Comparison of ENCODE assay signal across 9 cellular contexts in genomic region chr9:124126571-124127289, GRCh38.
A peak's percentile ranks its signal among the peaks of the same experiment; 100 is the strongest.
DNase-seq lines count a peak whose midpoint lies in the region; ATAC-seq, FAIRE-seq and TF ChIP-seq lines count a peak whose summit lies in the region.
"Had no signal": no experiment of that assay in that cellular context is flagged by ENCODE, and none has a peak within 500 bp of the region (broad histone marks: within the 10 kb centered on the region; RNA-seq: fewer than 3 reads in every experiment).

No MANE protein-coding gene starts in this region.

- no peak for FAIRE-seq in pancreas (lab: Jason Lieb, UNC)

- no peak overlapping the region for H3K27ac Mint-ChIP-seq in activated T-helper 2 cell treated with anti-CD3 and anti-CD28 coated beads, Interferon-gamma antibody, Interleukin-2, Interleukin-4, amounts not matched to agents 10 μg/mL and 5 μg/mL and 100 μg/mL, durations not matched to agents 14 hours and 24 hours and 36 hours
- H3K27ac Mint-ChIP-seq: dendritic cell treated with granulocyte-macrophage colony-stimulating factor and Interleukin-4, amounts not matched to agents 40 ng/mL and 50 ng/mL, for 4 days had no signal

- H3K27me3 Mint-ChIP-seq in activated T-helper 2 cell treated with anti-CD3 and anti-CD28 coated beads, Interferon-gamma antibody, Interleukin-2, Interleukin-4, amounts not matched to agents 10 μg/mL and 5 μg/mL and 100 μg/mL, durations not matched to agents 14 hours and 24 hours and 36 hours (ENCODE audit: low read depth): peaks cover 4% of the 10 kb centered on the region

- no peak for TF ChIP-seq POLR2A in transverse colon (IDR thresholded peaks at IDR 0.05)

- H3K36me3 ChIP-seq in RWPE2 (ENCODE audit: low read depth) (no peaks in the 10 kb centered on the region), pancreas (no peaks in the 10 kb centered on the region), transverse colon (no peaks in the 10 kb centered on the region)

- no peak for TF ChIP-seq EP300 in transverse colon (IDR thresholded peaks at IDR 0.05; ENCODE audit: low read depth)

- no peak overlapping the region for H3K4me3 Mint-ChIP-seq in activated T-helper 2 cell treated with anti-CD3 and anti-CD28 coated beads, Interferon-gamma antibody, Interleukin-2, Interleukin-4, amounts not matched to agents 10 μg/mL and 5 μg/mL and 100 μg/mL, durations not matched to agents 14 hours and 24 hours and 36 hours (ENCODE audit: low read depth)
- H3K4me3 Mint-ChIP-seq: dendritic cell treated with granulocyte-macrophage colony-stimulating factor and Interleukin-4, amounts not matched to agents 40 ng/mL and 50 ng/mL, for 4 days had no signal

- no peaks in the 10 kb centered on the region for H3K9me3 Mint-ChIP-seq in activated T-helper 2 cell treated with anti-CD3 and anti-CD28 coated beads, Interferon-gamma antibody, Interleukin-2, Interleukin-4, amounts not matched to agents 10 μg/mL and 5 μg/mL and 100 μg/mL, durations not matched to agents 14 hours and 24 hours and 36 hours
- H3K9me3 Mint-ChIP-seq: dendritic cell treated with granulocyte-macrophage colony-stimulating factor and Interleukin-4, amounts not matched to agents 40 ng/mL and 50 ng/mL, for 4 days had no signal

- H3K27me3 ChIP-seq in RWPE2 (ENCODE audit: insufficient read depth, poor library complexity, severe bottlenecking) (no peaks in the 10 kb centered on the region), pancreas (no peaks in the 10 kb centered on the region), transverse colon (no peaks in the 10 kb centered on the region)

- H3K27ac ChIP-seq in RWPE2 (ENCODE audit: poor library complexity, severe bottlenecking): no peak overlapping the region
- no peak overlapping the region for H3K27ac ChIP-seq in pancreas
- H3K27ac ChIP-seq in transverse colon: no peak overlapping the region

- peaks cover 8% of the 10 kb centered on the region for H3K4me1 Mint-ChIP-seq in activated T-helper 2 cell treated with anti-CD3 and anti-CD28 coated beads, Interferon-gamma antibody, Interleukin-2, Interleukin-4, amounts not matched to agents 10 μg/mL and 5 μg/mL and 100 μg/mL, durations not matched to agents 14 hours and 24 hours and 36 hours (ENCODE audit: low read depth)

- 27 to 31% methylated on average over 16 to 17 of the region's 17 CpGs for WGBS in pancreas, 2 donors
- 23 to 64% methylated on average over 3 to 17 of the region's 17 CpGs for WGBS in transverse colon (ENCODE audit: low coverage in 1 of 2), 2 donors

- H3K4me3 ChIP-seq in RWPE2 (ENCODE audit: severe bottlenecking) (no peak overlapping the region), pancreas (no peak overlapping the region), transverse colon (no peak overlapping the region)

- ATAC-seq in RWPE2 (ENCODE audit: low read depth) (peak; percentile 60), pancreas (peak; percentile 79 to 96 (median 86)), HG03097 (IDR thresholded peaks at IDR 0.05; ENCODE audit: low FRiP score, unreplicated experiment) (no peak)

- no peaks in the 10 kb centered on the region for H3K36me3 Mint-ChIP-seq in activated T-helper 2 cell treated with anti-CD3 and anti-CD28 coated beads, Interferon-gamma antibody, Interleukin-2, Interleukin-4, amounts not matched to agents 10 μg/mL and 5 μg/mL and 100 μg/mL, durations not matched to agents 14 hours and 24 hours and 36 hours (ENCODE audit: low read depth)

- TF ChIP-seq CTCF in RWPE2 (IDR thresholded peaks at IDR 0.05; ENCODE audit: poor library complexity, severe bottlenecking): peak; percentile 90
- peak; percentile 97 to 99 (median 99) for TF ChIP-seq CTCF in pancreas (IDR thresholded peaks at IDR 0.05)
- peak; percentile 96 to 99 (median 98) for TF ChIP-seq CTCF in transverse colon (IDR thresholded peaks at IDR 0.05)

- DNase-seq in Daoy (ENCODE audit: low read depth): peak; percentile 82
- peak; percentile 82 for DNase-seq in KBM-7
- DNase-seq in RWPE2 (ENCODE audit: low spot score): no peak
- DNase-seq in activated T-helper 2 cell treated with anti-CD3 and anti-CD28 coated beads, Interferon-gamma antibody, Interleukin-2, Interleukin-4, amounts not matched to agents 10 μg/mL and 5 μg/mL and 100 μg/mL, durations not matched to agents 14 hours and 24 hours and 36 hours (ENCODE audit: low spot score): peak; percentile 67
- peak; percentile 32 for DNase-seq in foreskin melanocyte
- peak; percentile 56 to 92 (median 80) for DNase-seq in pancreas
- peak; percentile 80 for DNase-seq in transverse colon

- intact Hi-C loops in activated T-helper 2 cell treated with anti-CD3 and anti-CD28 coated beads, Interferon-gamma antibody, Interleukin-2, Interleukin-4, amounts not matched to agents 10 μg/mL and 5 μg/mL and 100 μg/mL, durations not matched to agents 14 hours and 24 hours and 36 hours (cut with micrococcal nuclease): loop anchor here (1.0 to 5.0 kb wide), 5 partner anchors 76 to 268 kb away; no protein-coding TSS in a partner anchor
- intact Hi-C loops in pancreas (cut with DNase I) (loop anchor here in 2 of 3 donors (5.0 to 10.0 kb wide), 2 partner anchors 196 to 258 kb away; no protein-coding TSS in a partner anchor), transverse colon (cut with DNase I; ENCODE audit: low total_unique reads) (no loop called here)

- H3K4me1 ChIP-seq in RWPE2 (ENCODE audit: insufficient read depth, poor library complexity, severe bottlenecking): no peaks in the 10 kb centered on the region
- H3K4me1 ChIP-seq in pancreas: no peaks in the 10 kb centered on the region
- H3K4me1 ChIP-seq in transverse colon: no peaks in the 10 kb centered on the region

- H3K9me3 ChIP-seq in RWPE2 (ENCODE audit: severe bottlenecking) (no peaks in the 10 kb centered on the region), pancreas (no peaks in the 10 kb centered on the region), transverse colon (peaks cover 0 to 6% of the 10 kb centered on the region in 2 donors)

- in situ Hi-C loops in KBM-7 (cut with MboI; ENCODE audit: low pct_unique_long_range_greater_than_20kb, low sequenced_read_pairs): no loop called here
- in situ Hi-C loops in transverse colon (cut with MboI; ENCODE audit: low pct_ligation_motif_present in 1 of 4, low pct_unique_long_range_greater_than_20kb in 1 of 4, low sequenced_read_pairs in 3 of 4): loop anchor here in 1 of 4 donors (10.0 kb wide), 1 partner anchor 188 kb away; no protein-coding TSS in a partner anchor
